Comparison of ENCODE assay signal across 1 cellular context in the genomic region with DNA sequence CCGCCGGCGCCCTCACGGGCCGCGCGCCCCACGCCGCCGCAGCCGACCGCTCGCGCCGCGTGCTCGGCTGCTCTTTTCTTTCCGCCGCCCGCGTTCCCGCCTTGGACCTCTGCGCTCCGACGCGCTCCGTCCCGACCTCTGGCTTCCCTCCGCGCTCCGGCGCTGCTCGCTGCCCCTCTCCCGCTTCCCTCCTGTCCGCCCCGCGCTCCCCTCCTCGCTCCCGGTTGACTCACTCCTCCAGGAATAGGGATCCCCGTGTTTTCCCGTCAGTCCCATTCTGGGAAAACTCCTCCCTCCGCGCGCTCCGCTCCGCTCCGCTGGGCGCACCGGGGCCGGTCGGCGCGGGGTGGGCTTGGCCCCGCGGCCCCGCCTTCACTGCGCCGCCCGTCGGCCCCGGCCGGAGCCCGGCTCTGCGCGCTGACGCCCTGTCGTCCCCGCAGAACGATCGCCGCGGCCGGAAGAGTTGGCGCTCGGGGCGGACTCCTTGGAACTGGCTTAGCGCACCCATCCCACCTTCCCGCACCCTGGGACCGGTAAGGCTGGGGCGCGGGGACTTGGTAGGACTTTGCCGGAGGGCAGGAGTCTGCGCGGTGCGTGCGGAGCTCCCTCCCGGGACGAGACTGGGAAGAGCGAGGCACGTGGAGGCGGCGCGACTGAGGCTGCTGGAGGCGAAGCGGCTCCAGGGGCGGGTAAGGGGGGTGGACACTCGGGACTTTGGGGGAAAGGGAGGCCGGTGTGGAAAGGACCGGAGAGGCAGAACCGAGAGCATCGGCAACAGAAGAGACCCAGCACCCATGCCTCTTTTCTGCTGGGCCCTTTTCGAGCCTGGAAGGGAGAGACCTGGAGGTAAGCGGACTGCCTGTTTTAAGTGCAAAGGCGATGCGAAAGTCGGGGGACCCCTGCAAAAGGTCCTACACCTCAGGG.
TF ChIP-seq lines count a peak whose summit lies in the region.

No MANE protein-coding gene starts in this region.

TF ChIP-seq in HEK293, 187 proteins besides CTCF, POLR2A, EP300 and RAD21 (continued from another document and continues in another):
- TF ChIP-seq, protein P1, sequence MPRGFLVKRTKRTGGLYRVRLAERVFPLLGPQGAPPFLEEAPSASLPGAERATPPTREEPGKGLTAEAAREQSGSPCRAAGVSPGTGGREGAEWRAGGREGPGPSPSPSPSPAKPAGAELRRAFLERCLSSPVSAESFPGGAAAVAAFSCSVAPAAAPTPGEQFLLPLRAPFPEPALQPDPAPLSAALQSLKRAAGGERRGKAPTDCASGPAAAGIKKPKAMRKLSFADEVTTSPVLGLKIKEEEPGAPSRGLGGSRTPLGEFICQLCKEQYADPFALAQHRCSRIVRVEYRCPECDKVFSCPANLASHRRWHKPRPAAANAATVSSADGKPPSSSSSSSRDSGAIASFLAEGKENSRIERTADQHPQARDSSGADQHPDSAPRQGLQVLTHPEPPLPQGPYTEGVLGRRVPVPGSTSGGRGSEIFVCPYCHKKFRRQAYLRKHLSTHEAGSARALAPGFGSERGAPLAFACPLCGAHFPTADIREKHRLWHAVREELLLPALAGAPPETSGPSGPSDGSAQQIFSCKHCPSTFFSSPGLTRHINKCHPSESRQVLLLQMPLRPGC (tag by site-specific recombination; IDR thresholded peaks at IDR 0.05): no peak
- no peak for TF ChIP-seq ZNF37A (tag by site-specific recombination; IDR thresholded peaks at IDR 0.05)
- TF ChIP-seq, protein P2, sequence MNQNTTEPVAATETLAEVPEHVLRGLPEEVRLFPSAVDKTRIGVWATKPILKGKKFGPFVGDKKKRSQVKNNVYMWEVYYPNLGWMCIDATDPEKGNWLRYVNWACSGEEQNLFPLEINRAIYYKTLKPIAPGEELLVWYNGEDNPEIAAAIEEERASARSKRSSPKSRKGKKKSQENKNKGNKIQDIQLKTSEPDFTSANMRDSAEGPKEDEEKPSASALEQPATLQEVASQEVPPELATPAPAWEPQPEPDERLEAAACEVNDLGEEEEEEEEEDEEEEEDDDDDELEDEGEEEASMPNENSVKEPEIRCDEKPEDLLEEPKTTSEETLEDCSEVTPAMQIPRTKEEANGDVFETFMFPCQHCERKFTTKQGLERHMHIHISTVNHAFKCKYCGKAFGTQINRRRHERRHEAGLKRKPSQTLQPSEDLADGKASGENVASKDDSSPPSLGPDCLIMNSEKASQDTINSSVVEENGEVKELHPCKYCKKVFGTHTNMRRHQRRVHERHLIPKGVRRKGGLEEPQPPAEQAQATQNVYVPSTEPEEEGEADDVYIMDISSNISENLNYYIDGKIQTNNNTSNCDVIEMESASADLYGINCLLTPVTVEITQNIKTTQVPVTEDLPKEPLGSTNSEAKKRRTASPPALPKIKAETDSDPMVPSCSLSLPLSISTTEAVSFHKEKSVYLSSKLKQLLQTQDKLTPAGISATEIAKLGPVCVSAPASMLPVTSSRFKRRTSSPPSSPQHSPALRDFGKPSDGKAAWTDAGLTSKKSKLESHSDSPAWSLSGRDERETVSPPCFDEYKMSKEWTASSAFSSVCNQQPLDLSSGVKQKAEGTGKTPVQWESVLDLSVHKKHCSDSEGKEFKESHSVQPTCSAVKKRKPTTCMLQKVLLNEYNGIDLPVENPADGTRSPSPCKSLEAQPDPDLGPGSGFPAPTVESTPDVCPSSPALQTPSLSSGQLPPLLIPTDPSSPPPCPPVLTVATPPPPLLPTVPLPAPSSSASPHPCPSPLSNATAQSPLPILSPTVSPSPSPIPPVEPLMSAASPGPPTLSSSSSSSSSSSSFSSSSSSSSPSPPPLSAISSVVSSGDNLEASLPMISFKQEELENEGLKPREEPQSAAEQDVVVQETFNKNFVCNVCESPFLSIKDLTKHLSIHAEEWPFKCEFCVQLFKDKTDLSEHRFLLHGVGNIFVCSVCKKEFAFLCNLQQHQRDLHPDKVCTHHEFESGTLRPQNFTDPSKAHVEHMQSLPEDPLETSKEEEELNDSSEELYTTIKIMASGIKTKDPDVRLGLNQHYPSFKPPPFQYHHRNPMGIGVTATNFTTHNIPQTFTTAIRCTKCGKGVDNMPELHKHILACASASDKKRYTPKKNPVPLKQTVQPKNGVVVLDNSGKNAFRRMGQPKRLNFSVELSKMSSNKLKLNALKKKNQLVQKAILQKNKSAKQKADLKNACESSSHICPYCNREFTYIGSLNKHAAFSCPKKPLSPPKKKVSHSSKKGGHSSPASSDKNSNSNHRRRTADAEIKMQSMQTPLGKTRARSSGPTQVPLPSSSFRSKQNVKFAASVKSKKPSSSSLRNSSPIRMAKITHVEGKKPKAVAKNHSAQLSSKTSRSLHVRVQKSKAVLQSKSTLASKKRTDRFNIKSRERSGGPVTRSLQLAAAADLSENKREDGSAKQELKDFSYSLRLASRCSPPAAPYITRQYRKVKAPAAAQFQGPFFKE (tag by site-specific recombination; IDR thresholded peaks at IDR 0.05; ENCODE audit: borderline replicate concordance): peak; percentile 23; the same call in 1 of the 2 replicates
- TF ChIP-seq ZNF354C (tag by site-specific recombination; IDR thresholded peaks at IDR 0.05; ENCODE audit: borderline replicate concordance, low read depth): no peak
- peak; percentile 77 for TF ChIP-seq SP2 (tag by site-specific recombination; IDR thresholded peaks at IDR 0.05)
- no peak for TF ChIP-seq ZFP41 (tag by site-specific recombination; IDR thresholded peaks at IDR 0.05; ENCODE audit: borderline replicate concordance)
- no peak for TF ChIP-seq YY1 (tag by site-specific recombination; IDR thresholded peaks at IDR 0.05)
- TF ChIP-seq, protein P3, sequence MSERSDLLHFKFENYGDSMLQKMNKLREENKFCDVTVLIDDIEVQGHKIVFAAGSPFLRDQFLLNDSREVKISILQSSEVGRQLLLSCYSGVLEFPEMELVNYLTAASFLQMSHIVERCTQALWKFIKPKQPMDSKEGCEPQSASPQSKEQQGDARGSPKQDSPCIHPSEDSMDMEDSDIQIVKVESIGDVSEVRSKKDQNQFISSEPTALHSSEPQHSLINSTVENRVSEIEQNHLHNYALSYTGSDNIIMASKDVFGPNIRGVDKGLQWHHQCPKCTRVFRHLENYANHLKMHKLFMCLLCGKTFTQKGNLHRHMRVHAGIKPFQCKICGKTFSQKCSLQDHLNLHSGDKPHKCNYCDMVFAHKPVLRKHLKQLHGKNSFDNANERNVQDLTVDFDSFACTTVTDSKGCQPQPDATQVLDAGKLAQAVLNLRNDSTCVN (tag by site-specific recombination; optimal IDR thresholded peaks at IDR 0.05): peak; percentile 92
- no peak; the same call in 1 of the 2 replicates for TF ChIP-seq ZNF366 (tag by site-specific recombination; conservative IDR thresholded peaks at IDR 0.05)
- TF ChIP-seq ZNF621 (tag by site-specific recombination; IDR thresholded peaks at IDR 0.05): no peak
- TF ChIP-seq, protein P4, sequence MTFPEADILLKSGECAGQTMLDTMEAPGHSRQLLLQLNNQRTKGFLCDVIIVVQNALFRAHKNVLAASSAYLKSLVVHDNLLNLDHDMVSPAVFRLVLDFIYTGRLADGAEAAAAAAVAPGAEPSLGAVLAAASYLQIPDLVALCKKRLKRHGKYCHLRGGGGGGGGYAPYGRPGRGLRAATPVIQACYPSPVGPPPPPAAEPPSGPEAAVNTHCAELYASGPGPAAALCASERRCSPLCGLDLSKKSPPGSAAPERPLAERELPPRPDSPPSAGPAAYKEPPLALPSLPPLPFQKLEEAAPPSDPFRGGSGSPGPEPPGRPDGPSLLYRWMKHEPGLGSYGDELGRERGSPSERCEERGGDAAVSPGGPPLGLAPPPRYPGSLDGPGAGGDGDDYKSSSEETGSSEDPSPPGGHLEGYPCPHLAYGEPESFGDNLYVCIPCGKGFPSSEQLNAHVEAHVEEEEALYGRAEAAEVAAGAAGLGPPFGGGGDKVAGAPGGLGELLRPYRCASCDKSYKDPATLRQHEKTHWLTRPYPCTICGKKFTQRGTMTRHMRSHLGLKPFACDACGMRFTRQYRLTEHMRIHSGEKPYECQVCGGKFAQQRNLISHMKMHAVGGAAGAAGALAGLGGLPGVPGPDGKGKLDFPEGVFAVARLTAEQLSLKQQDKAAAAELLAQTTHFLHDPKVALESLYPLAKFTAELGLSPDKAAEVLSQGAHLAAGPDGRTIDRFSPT (tag by site-specific recombination; IDR thresholded peaks at IDR 0.05): no peak
- TF ChIP-seq IKZF3 (tag by site-specific recombination; IDR thresholded peaks at IDR 0.05): peak; percentile 40
- TF ChIP-seq, protein P5, sequence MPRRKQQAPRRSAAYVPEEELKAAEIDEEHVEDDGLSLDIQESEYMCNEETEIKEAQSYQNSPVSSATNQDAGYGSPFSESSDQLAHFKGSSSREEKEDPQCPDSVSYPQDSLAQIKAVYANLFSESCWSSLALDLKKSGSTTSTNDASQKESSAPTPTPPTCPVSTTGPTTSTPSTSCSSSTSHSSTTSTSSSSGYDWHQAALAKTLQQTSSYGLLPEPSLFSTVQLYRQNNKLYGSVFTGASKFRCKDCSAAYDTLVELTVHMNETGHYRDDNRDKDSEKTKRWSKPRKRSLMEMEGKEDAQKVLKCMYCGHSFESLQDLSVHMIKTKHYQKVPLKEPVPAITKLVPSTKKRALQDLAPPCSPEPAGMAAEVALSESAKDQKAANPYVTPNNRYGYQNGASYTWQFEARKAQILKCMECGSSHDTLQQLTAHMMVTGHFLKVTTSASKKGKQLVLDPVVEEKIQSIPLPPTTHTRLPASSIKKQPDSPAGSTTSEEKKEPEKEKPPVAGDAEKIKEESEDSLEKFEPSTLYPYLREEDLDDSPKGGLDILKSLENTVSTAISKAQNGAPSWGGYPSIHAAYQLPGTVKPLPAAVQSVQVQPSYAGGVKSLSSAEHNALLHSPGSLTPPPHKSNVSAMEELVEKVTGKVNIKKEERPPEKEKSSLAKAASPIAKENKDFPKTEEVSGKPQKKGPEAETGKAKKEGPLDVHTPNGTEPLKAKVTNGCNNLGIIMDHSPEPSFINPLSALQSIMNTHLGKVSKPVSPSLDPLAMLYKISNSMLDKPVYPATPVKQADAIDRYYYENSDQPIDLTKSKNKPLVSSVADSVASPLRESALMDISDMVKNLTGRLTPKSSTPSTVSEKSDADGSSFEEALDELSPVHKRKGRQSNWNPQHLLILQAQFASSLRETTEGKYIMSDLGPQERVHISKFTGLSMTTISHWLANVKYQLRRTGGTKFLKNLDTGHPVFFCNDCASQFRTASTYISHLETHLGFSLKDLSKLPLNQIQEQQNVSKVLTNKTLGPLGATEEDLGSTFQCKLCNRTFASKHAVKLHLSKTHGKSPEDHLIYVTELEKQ (tag by site-specific recombination; IDR thresholded peaks at IDR 0.05; ENCODE audit: borderline replicate concordance): no peak
- no peak for TF ChIP-seq ZSCAN30 (tag by site-specific recombination; IDR thresholded peaks at IDR 0.05)
- TF ChIP-seq ZNF776 (tag by site-specific recombination; IDR thresholded peaks at IDR 0.05; ENCODE audit: borderline replicate concordance): no peak
- TF ChIP-seq ZNF596 (tag by site-specific recombination; IDR thresholded peaks at IDR 0.05): peak; percentile 59; the same call in 1 of the 2 replicates
- no peak for TF ChIP-seq ZNF239 (tag by site-specific recombination; IDR thresholded peaks at IDR 0.05)
- TF ChIP-seq ZNF155 (tag by site-specific recombination; IDR thresholded peaks at IDR 0.05): no peak
- no peak for TF ChIP-seq GFI1B (tag by site-specific recombination; IDR thresholded peaks at IDR 0.05)
- TF ChIP-seq PRDM1 (tag by site-specific recombination; IDR thresholded peaks at IDR 0.05): no peak
- TF ChIP-seq, protein P6, sequence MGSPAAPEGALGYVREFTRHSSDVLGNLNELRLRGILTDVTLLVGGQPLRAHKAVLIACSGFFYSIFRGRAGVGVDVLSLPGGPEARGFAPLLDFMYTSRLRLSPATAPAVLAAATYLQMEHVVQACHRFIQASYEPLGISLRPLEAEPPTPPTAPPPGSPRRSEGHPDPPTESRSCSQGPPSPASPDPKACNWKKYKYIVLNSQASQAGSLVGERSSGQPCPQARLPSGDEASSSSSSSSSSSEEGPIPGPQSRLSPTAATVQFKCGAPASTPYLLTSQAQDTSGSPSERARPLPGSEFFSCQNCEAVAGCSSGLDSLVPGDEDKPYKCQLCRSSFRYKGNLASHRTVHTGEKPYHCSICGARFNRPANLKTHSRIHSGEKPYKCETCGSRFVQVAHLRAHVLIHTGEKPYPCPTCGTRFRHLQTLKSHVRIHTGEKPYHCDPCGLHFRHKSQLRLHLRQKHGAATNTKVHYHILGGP (tag by site-specific recombination; IDR thresholded peaks at IDR 0.05): no peak
- TF ChIP-seq ZNF138 (tag by site-specific recombination; IDR thresholded peaks at IDR 0.05; ENCODE audit: borderline replicate concordance): no peak
- TF ChIP-seq ZNF785 (tag by site-specific recombination; IDR thresholded peaks at IDR 0.05): no peak; the same call in 1 of the 2 replicates
- no peak for TF ChIP-seq ZNF16 (tag by site-specific recombination; IDR thresholded peaks at IDR 0.05; ENCODE audit: low read depth)
- no peak for TF ChIP-seq YY2 (tag by site-specific recombination; IDR thresholded peaks at IDR 0.05)
- TF ChIP-seq ZNF610 (tag by site-specific recombination; IDR thresholded peaks at IDR 0.05; ENCODE audit: borderline replicate concordance): no peak
- no peak for TF ChIP-seq ZFP3 (tag by site-specific recombination; IDR thresholded peaks at IDR 0.05; ENCODE audit: low read depth)
- TF ChIP-seq, protein P7, sequence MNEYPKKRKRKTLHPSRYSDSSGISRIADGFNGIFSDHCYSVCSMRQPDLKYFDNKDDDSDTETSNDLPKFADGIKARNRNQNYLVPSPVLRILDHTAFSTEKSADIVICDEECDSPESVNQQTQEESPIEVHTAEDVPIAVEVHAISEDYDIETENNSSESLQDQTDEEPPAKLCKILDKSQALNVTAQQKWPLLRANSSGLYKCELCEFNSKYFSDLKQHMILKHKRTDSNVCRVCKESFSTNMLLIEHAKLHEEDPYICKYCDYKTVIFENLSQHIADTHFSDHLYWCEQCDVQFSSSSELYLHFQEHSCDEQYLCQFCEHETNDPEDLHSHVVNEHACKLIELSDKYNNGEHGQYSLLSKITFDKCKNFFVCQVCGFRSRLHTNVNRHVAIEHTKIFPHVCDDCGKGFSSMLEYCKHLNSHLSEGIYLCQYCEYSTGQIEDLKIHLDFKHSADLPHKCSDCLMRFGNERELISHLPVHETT (tag by site-specific recombination; IDR thresholded peaks at IDR 0.05): no peak
- TF ChIP-seq, protein P8, sequence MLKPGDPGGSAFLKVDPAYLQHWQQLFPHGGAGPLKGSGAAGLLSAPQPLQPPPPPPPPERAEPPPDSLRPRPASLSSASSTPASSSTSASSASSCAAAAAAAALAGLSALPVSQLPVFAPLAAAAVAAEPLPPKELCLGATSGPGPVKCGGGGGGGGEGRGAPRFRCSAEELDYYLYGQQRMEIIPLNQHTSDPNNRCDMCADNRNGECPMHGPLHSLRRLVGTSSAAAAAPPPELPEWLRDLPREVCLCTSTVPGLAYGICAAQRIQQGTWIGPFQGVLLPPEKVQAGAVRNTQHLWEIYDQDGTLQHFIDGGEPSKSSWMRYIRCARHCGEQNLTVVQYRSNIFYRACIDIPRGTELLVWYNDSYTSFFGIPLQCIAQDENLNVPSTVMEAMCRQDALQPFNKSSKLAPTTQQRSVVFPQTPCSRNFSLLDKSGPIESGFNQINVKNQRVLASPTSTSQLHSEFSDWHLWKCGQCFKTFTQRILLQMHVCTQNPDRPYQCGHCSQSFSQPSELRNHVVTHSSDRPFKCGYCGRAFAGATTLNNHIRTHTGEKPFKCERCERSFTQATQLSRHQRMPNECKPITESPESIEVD (tag by site-specific recombination; IDR thresholded peaks at IDR 0.05): no peak
- TF ChIP-seq HOXD13 (CRISPR knock-in tag; IDR thresholded peaks at IDR 0.05; ENCODE audit: borderline replicate concordance): no peak
- no peak for TF ChIP-seq ZNF140 (tag by site-specific recombination; IDR thresholded peaks at IDR 0.05)
